9 cellular contexts compared by ENCODE assay signal in genomic region chrX:39953879-39954278, GRCh38.
DNase-seq lines count a peak whose midpoint lies in the region; ATAC-seq and TF ChIP-seq lines count a peak whose summit lies in the region.
"Had no signal": no experiment of that assay in that cellular context is flagged by ENCODE, and none has a peak within 500 bp of the region (broad histone marks: within the 10 kb centered on the region; RNA-seq: fewer than 3 reads in every experiment).

No MANE protein-coding gene starts in this region.

- H3K9me3 Mint-ChIP-seq in activated CD4-positive, alpha-beta T cell treated with anti-CD3 and anti-CD28 coated beads, Interleukin-2, amount 10 ng/mL, durations not matched to agents 7 days and 5 days, result no peaks in the 10 kb centered on the region

- WGBS in heart right ventricle, 2 donors, result 36 to 49% methylated on average over 10 of the region's 10 CpGs

- H2AFZ ChIP-seq in Karpas-422 (ENCODE audit: low read length), result no peak overlapping the region

- H3K27ac ChIP-seq in heart right ventricle (peak overlapping the region in 1 of 10 donors; percentile 4), Karpas-422 (ENCODE audit: low read length) (no peak overlapping the region)

- POLR2A ChIA-PET in activated CD4-positive, alpha-beta T cell treated with anti-CD3 and anti-CD28 coated beads, Interleukin-2, amount 10 ng/mL, durations not matched to agents 7 days and 5 days (lab: Charles Lee), result no interaction called here

- no peaks in the 10 kb centered on the region for H3K36me3 Mint-ChIP-seq in activated CD4-positive, alpha-beta T cell treated with anti-CD3 and anti-CD28 coated beads, Interleukin-2, amount 10 ng/mL, durations not matched to agents 7 days and 5 days (ENCODE audit: low read depth)

- TF ChIP-seq CTCF in heart right ventricle (IDR thresholded peaks at IDR 0.05), result no peak

- H3K79me2 ChIP-seq in Karpas-422 (ENCODE audit: low read length), result no peaks in the 10 kb centered on the region

- peak; percentile 46 to 93 (median 80) for ATAC-seq in heart right ventricle
- ATAC-seq in GM21360 (IDR thresholded peaks at IDR 0.05; ENCODE audit: unreplicated experiment), result no peak

- no peak overlapping the region for H3K9ac ChIP-seq in Karpas-422 (ENCODE audit: low read length)

- H3K4me2 ChIP-seq in Karpas-422 (ENCODE audit: low read depth, low read length, poor library complexity, severe bottlenecking), result no peak overlapping the region

- H3K4me1 ChIP-seq in heart right ventricle (peaks cover 0 to 22% (median 5%) of the 10 kb centered on the region in 9 donors), Karpas-422 (ENCODE audit: low read length) (no peaks in the 10 kb centered on the region)

- H3K27me3 ChIP-seq in heart right ventricle (peaks cover 0 to 7% (median 0%) of the 10 kb centered on the region in 7 donors), Karpas-422 (ENCODE audit: low read length) (no peaks in the 10 kb centered on the region)

- H3K36me3 ChIP-seq in heart right ventricle (no peaks in the 10 kb centered on the region), Karpas-422 (ENCODE audit: insufficient read depth, low read length) (no peaks in the 10 kb centered on the region)

- H3K9me3 ChIP-seq in heart right ventricle (no peaks in the 10 kb centered on the region), Karpas-422 (ENCODE audit: low read length) (no peaks in the 10 kb centered on the region)

- intact Hi-C loops in heart right ventricle (cut with DNase I), result no loop called here

- CTCF ChIA-PET in activated CD4-positive, alpha-beta T cell treated with anti-CD3 and anti-CD28 coated beads, Interleukin-2, amount 10 ng/mL, durations not matched to agents 7 days and 5 days (lab: Charles Lee), result interaction anchor here (1.4 kb wide), 1 partner anchor 8 kb away, joined by 6 read pairs; no protein-coding TSS in a partner anchor

- H3K4me3 ChIP-seq in heart right ventricle (no peak overlapping the region), Karpas-422 (ENCODE audit: low read length) (no peak overlapping the region)

- H3K4me3 Mint-ChIP-seq in activated CD4-positive, alpha-beta T cell treated with anti-CD3 and anti-CD28 coated beads, Interleukin-2, amount 10 ng/mL, durations not matched to agents 7 days and 5 days, result no peak overlapping the region

- no peak overlapping the region for H3K27ac Mint-ChIP-seq in activated CD4-positive, alpha-beta T cell treated with anti-CD3 and anti-CD28 coated beads, Interleukin-2, amount 10 ng/mL, durations not matched to agents 7 days and 5 days

- no peaks in the 10 kb centered on the region for H3K9me2 ChIP-seq in Karpas-422 (replicated peaks; ENCODE audit: insufficient read depth, low read length)

- peak; percentile 58 for DNase-seq in HuH-7 (ENCODE audit: low spot score)
- peak; percentile 90 for DNase-seq in SW480 (ENCODE audit: low spot score)
- DNase-seq in heart right ventricle, result peak; percentile 44 to 61
- DNase-seq in stromal cell of bone marrow (ENCODE audit: low read depth), result peak; percentile 39
- DNase-seq in stimulated activated CD4-positive, alpha-beta T cell treated with anti-CD3 and anti-CD28 coated beads, Interleukin-4, amount 100 ng/mL, for 24 hours, result no peak
- DNase-seq in activated CD4-positive, alpha-beta T cell treated with anti-CD3 and anti-CD28 coated beads, Interleukin-2, amount 10 ng/mL, durations not matched to agents 7 days and 5 days, result no peak
- DNase-seq in Karpas-422, result no peak
- DNase-seq: glutamatergic neuron had no signal

- H3K27me3 Mint-ChIP-seq in activated CD4-positive, alpha-beta T cell treated with anti-CD3 and anti-CD28 coated beads, Interleukin-2, amount 10 ng/mL, durations not matched to agents 7 days and 5 days, result no peaks in the 10 kb centered on the region

- H3K4me1 Mint-ChIP-seq in activated CD4-positive, alpha-beta T cell treated with anti-CD3 and anti-CD28 coated beads, Interleukin-2, amount 10 ng/mL, durations not matched to agents 7 days and 5 days, result peaks cover 13% of the 10 kb centered on the region

- H4K20me1 ChIP-seq in Karpas-422 (ENCODE audit: insufficient read depth, low read depth, low read length), result no peaks in the 10 kb centered on the region

Comparison
In these comparisons a context has a peak if more than half of its experiments do, and no peak if none do; other contexts are left out.
1. DNase-seq: peak in HuH-7 (single experiment), SW480 (single experiment), heart right ventricle (2 of 2) and stromal cell of bone marrow (single experiment); none in stimulated activated CD4-positive, alpha-beta T cell treated with anti-CD3 and anti-CD28 coated beads, Interleukin-4, amount 100 ng/mL, for 24 hours (single experiment), activated CD4-positive, alpha-beta T cell treated with anti-CD3 and anti-CD28 coated beads, Interleukin-2, amount 10 ng/mL, durations not matched to agents 7 days and 5 days (single experiment) and Karpas-422 (single experiment).